13 cellular contexts compared by ENCODE assay signal in the genomic region with DNA sequence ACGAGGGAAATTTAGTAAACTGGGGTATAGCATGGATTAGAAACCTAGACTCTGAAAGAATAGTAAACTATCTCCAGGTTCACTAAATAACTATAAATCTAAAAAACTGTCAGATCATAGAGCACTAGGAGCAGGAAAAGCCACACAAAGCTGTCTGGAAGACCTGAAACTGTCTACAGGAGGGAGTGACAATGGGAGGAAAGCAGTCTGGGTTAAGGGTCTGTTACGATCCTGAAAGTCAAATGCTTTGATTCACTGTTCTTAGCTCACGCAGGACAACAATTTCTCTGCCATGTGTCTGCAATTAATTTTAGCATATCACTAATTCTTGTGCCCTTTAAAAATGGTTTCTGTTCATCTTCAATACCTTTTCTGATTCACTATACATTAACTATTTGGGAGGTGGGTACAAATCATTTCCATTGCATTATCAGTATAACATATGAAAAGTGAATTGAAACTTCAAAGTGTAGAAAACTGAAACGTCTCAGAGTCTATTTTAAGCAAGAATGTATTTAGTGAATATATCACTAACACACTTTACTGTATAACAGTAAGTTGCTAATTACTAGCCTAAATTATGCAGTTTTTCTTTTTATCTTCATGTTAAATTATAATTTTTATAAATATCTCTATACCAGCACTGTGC. TPM values are rescaled to one million over a fixed set of nuclear protein-coding genes. Genes with fewer than 3 reads are reported as not detected.
DNase-seq lines count a peak whose midpoint lies in the region; ATAC-seq and TF ChIP-seq lines count a peak whose summit lies in the region.
"Had no signal": no experiment of that assay in that cellular context is flagged by ENCODE, and none has a peak within 500 bp of the region (broad histone marks: within the 10 kb centered on the region; RNA-seq: fewer than 3 reads in every experiment).

No MANE protein-coding gene starts in this region.

- CTCF ChIA-PET in PC-9 (lab: Charles Lee): no interaction called here

- POLR2A ChIA-PET in PC-9 (lab: Charles Lee; ENCODE audit: unreplicated experiment): no interaction called here

- H2AFZ ChIP-seq in GM23338: no peak overlapping the region
- H2AFZ ChIP-seq in PC-9: no peak overlapping the region

- H3K4me1 ChIP-seq in GM23338 (ENCODE audit: insufficient read depth) (peaks cover 21% of the 10 kb centered on the region), neutrophil (ENCODE audit: control insufficient read depth in 1 of 2, insufficient read depth in 1 of 2, low read depth in 1 of 2, low read length in 1 of 2) (no peaks in the 10 kb centered on the region), PC-9 (replicated peaks; ENCODE audit: insufficient read depth) (no peaks in the 10 kb centered on the region)

- H3K36me3 Mint-ChIP-seq in GM23338 (ENCODE audit: low read depth): peaks cover 35% of the 10 kb centered on the region

- H3K4me1 Mint-ChIP-seq in GM23338: peaks cover 14% of the 10 kb centered on the region; the same call in 2 of the 3 replicates

- H3F3A ChIP-seq in GM23338 (replicated peaks; ENCODE audit: low read depth) (no peaks in the 10 kb centered on the region), PC-9 (ENCODE audit: insufficient read depth, low read depth) (no peaks in the 10 kb centered on the region)

- H3K4me3 ChIP-seq in GM23338: no peak overlapping the region
- no peak overlapping the region for H3K4me3 ChIP-seq in neutrophil (ENCODE audit: low read depth in 1 of 2, low read length in 1 of 2)
- no peak overlapping the region for H3K4me3 ChIP-seq in PC-9
- H3K4me3 ChIP-seq: suprapubic skin had no signal

- H3K9me2 ChIP-seq in GM23338 (ENCODE audit: insufficient read depth) (no peaks in the 10 kb centered on the region), PC-9 (ENCODE audit: insufficient read depth) (no peaks in the 10 kb centered on the region)

- no peaks in the 10 kb centered on the region for H3K9me3 ChIP-seq in neutrophil
- peaks cover 3% of the 10 kb centered on the region for H3K9me3 ChIP-seq in PC-9 (ENCODE audit: insufficient read depth, low read depth)

- H3K27me3 ChIP-seq in GM23338 (ENCODE audit: insufficient read depth): no peaks in the 10 kb centered on the region
- no peaks in the 10 kb centered on the region for H3K27me3 ChIP-seq in neutrophil
- H3K27me3 ChIP-seq in PC-9 (ENCODE audit: insufficient read depth, low read depth): no peaks in the 10 kb centered on the region
- H3K27me3 ChIP-seq: suprapubic skin had no signal

- no peak overlapping the region for H3K4me3 Mint-ChIP-seq in GM23338
- H3K4me3 Mint-ChIP-seq: natural killer cell treated with Interleukin-12 subunit alpha and Interleukin-12 subunit beta and Interleukin-15 and Interleukin-18, amount 100 ng/mL, for 72 hours had no signal

- H3K27me3 Mint-ChIP-seq in GM23338 (ENCODE audit: insufficient read depth, low read depth, poor library complexity): no peaks in the 10 kb centered on the region
- H3K27me3 Mint-ChIP-seq: natural killer cell treated with Interleukin-12 subunit alpha and Interleukin-12 subunit beta and Interleukin-15 and Interleukin-18, amount 100 ng/mL, for 72 hours had no signal

- H3K36me3 ChIP-seq in GM23338 (ENCODE audit: insufficient read depth) (peaks cover 6% of the 10 kb centered on the region; the same call in 1 of the 2 replicates), neutrophil (no peaks in the 10 kb centered on the region), PC-9 (ENCODE audit: low read depth) (no peaks in the 10 kb centered on the region)
- H3K36me3 ChIP-seq: suprapubic skin had no signal

- H3K79me2 ChIP-seq in GM23338 (replicated peaks; ENCODE audit: insufficient read depth) (peaks cover 100% of the 10 kb centered on the region), PC-9 (ENCODE audit: low read depth) (peaks cover 17% of the 10 kb centered on the region; the same call in 1 of the 2 replicates)

- peaks cover 9% of the 10 kb centered on the region; the same call in 2 of the 3 replicates for H3K9me3 Mint-ChIP-seq in GM23338
- H3K9me3 Mint-ChIP-seq: natural killer cell treated with Interleukin-12 subunit alpha and Interleukin-12 subunit beta and Interleukin-15 and Interleukin-18, amount 100 ng/mL, for 72 hours had no signal

- H4K20me1 ChIP-seq in GM23338 (replicated peaks; ENCODE audit: insufficient read depth) (peaks cover 39% of the 10 kb centered on the region), PC-9 (ENCODE audit: insufficient read depth) (no peaks in the 10 kb centered on the region; the same call in 1 of the 2 replicates)

- H3K27ac Mint-ChIP-seq in GM23338: peak overlapping the region; percentile 24
- H3K27ac Mint-ChIP-seq: natural killer cell treated with Interleukin-12 subunit alpha and Interleukin-12 subunit beta and Interleukin-15 and Interleukin-18, amount 100 ng/mL, for 72 hours had no signal

- H3K4me2 ChIP-seq in GM23338 (no peak overlapping the region), PC-9 (no peak overlapping the region)

- intact Hi-C loops in PC-9 (cut with micrococcal nuclease; ENCODE audit: unreplicated experiment): no loop called here

- no peak for TF ChIP-seq CTCF in GM23338 (conservative IDR thresholded peaks at IDR 0.05; ENCODE audit: low read depth in 2 of 2)
- TF ChIP-seq CTCF in neutrophil (IDR thresholded peaks at IDR 0.05): no peak
- TF ChIP-seq CTCF in PC-9 (conservative IDR thresholded peaks at IDR 0.05): no peak

- H3K27ac ChIP-seq in GM23338 (ENCODE audit: low read depth) (0 out of 2 replicates have a peak overlapping the region, but pooled peaks have one; percentile 33), neutrophil (peak overlapping the region; percentile 30), PC-9 (no peak overlapping the region)
- H3K27ac ChIP-seq: suprapubic skin had no signal

- DNase-seq in GM23338 (ENCODE audit: low spot score): no peak
- no peak for DNase-seq in PC-9
- no peak for DNase-seq in islet precursor cell
- DNase-seq: activated gamma-delta T cell; effector CD4-positive, alpha-beta T cell; NCI-H1092 had no signal

- BruUV-seq in PC-9 (replicated peaks; lab: Mats Ljungman, UMichigan): no TSS peak

- ATAC-seq in GM18519 (IDR thresholded peaks at IDR 0.05; ENCODE audit: low FRiP score, unreplicated experiment): peak; percentile 64
- no peak for ATAC-seq in GM23338
- peak; percentile 81 for ATAC-seq in HG03571 (IDR thresholded peaks at IDR 0.05; ENCODE audit: unreplicated experiment)
- no peak for ATAC-seq in HG03139 (IDR thresholded peaks at IDR 0.05; ENCODE audit: unreplicated experiment)
- no peak for ATAC-seq in GM18520 (IDR thresholded peaks at IDR 0.05; ENCODE audit: unreplicated experiment)
- ATAC-seq: natural killer cell treated with Interleukin-12 subunit alpha and Interleukin-12 subunit beta and Interleukin-15 and Interleukin-18, amount 100 ng/mL, for 72 hours had no signal

TF ChIP-seq in GM23338, 12 proteins besides CTCF, POLR2A, EP300 and RAD21 (continues in another document):
- no peak for TF ChIP-seq EZH2phosphoT487 (IDR thresholded peaks at IDR 0.05; ENCODE audit: unreplicated experiment)

RNA-seq across cellular contexts. Expression of a gene that starts 18.4 kb away (rescaled TPM):
- 93.1 and 100 TPM in 2 replicates for total RNA-seq in GM23338 (2014; rRNA removed; shearing (Covaris generic))
- 89.2 and 104 TPM in 2 replicates for polyA plus RNA-seq in GM23338 (2016; fragmentation: Nextera tagmentation; extraction: Ambion mirVana)
- 40.8 and 44.6 TPM in 2 replicates for total RNA-seq in PC-9 (2021)

RNA-seq across cellular contexts. Expression of a gene that starts 19.1 kb away (rescaled TPM):
- total RNA-seq in GM23338 (2014; rRNA removed; shearing (Covaris generic)): 16.1 and 28.0 TPM in 2 replicates
- polyA plus RNA-seq in GM23338 (2016; fragmentation: Nextera tagmentation; extraction: Ambion mirVana): 66.7 and 70.2 TPM in 2 replicates
- 20.7 and 22.7 TPM in 2 replicates for total RNA-seq in PC-9 (2021)

Comparison
In these comparisons a context has a peak if more than half of its experiments do, and no peak if none do; other contexts are left out.
1. ATAC-seq: peak in GM18519 (single experiment) and HG03571 (single experiment); none in GM23338 (single experiment), HG03139 (single experiment) and GM18520 (single experiment).